Comparison of ENCODE assay signal across 8 cellular contexts in the genomic region with DNA sequence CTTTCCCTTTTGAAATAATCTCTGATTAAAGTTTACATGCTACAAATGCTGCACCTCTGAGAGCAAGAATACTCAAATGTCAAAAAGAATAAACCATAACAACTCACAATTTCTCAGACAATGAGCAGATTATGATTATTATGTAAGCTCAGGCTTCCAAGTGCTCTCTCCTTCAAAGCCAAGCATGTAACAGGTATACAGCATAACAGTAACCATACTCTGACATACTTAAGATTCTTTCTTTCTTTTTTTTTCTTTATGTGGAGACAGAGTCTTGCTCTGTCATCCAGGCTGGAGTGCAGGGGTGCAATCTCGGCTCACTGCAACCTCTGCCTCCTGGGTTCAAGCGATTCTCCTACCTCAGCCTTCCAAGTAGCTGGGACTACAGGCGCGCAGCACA.
DNase-seq lines count a peak whose midpoint lies in the region; ATAC-seq and TF ChIP-seq lines count a peak whose summit lies in the region.
"Had no signal": no experiment of that assay in that cellular context is flagged by ENCODE, and none has a peak within 500 bp of the region (broad histone marks: within the 10 kb centered on the region; RNA-seq: fewer than 3 reads in every experiment).

No MANE protein-coding gene starts in this region.

- TF ChIP-seq CTCF in RWPE1 (conservative IDR thresholded peaks at IDR 0.05; ENCODE audit: low read depth) (no peak), fibroblast of the aortic adventitia (IDR thresholded peaks at IDR 0.05; ENCODE audit: insufficient read depth, low read length) (no peak), gastrocnemius medialis (IDR thresholded peaks at IDR 0.05 in 4 of 5, conservative IDR thresholded peaks at IDR 0.05 in 1 of 5) (no peak)

- CTCF ChIA-PET in RWPE1 (lab: Yijun Ruan, JAX) = no interaction called here

- H3K4me2 ChIP-seq in GM23248 (ENCODE audit: unreplicated experiment) = peak overlapping the region; percentile 73

- no peak overlapping the region for H3K4me3 ChIP-seq in GM23248
- H3K4me3 ChIP-seq in fibroblast of the aortic adventitia (ENCODE audit: low read depth, low read length) = no peak overlapping the region
- peak overlapping the region in 1 of 4 donors; percentile 28 for H3K4me3 ChIP-seq in gastrocnemius medialis

- H3K36me3 ChIP-seq in GM23248 (ENCODE audit: low read depth) (no peaks in the 10 kb centered on the region), gastrocnemius medialis (no peaks in the 10 kb centered on the region)

- H3K27ac ChIP-seq in GM23248 (peak overlapping the region; percentile 89), RWPE1 (peak overlapping the region; percentile 69), gastrocnemius medialis (peak overlapping the region; percentile 93 to 97 (median 94))

- peaks cover 77% of the 10 kb centered on the region for H3K79me2 ChIP-seq in GM23248 (ENCODE audit: insufficient read depth)

- H3K4me1 ChIP-seq in GM23248 (ENCODE audit: insufficient read depth) (peaks cover 22% of the 10 kb centered on the region), gastrocnemius medialis (peaks cover 30 to 31% of the 10 kb centered on the region in 2 donors)

- POLR2A ChIA-PET in RWPE1 (lab: Yijun Ruan, JAX; ENCODE audit: low non-redundant PET) = no interaction called here

- H4K20me1 ChIP-seq in GM23248 (ENCODE audit: insufficient read depth) = peaks cover 8% of the 10 kb centered on the region; the same call in 1 of the 2 replicates

- H3F3A ChIP-seq in GM23248 (ENCODE audit: insufficient read depth) = peaks cover 16% of the 10 kb centered on the region

- no peaks in the 10 kb centered on the region for H3K9me2 ChIP-seq in GM23248 (ENCODE audit: insufficient read depth)

- no peak for DNase-seq in GM23248
- no peak for DNase-seq in RWPE1 (ENCODE audit: low spot score)
- DNase-seq in fibroblast of the aortic adventitia (ENCODE audit: low read depth) = peak; percentile 19
- no peak for DNase-seq in gastrocnemius medialis
- no peak for DNase-seq in activated CD4-positive, alpha-beta T cell treated with anti-CD3 and anti-CD28 coated beads for 1 hour
- DNase-seq: DND-41 had no signal

- in situ Hi-C loops in GM23248 (cut with MboI) (no loop called here), gastrocnemius medialis (cut with MboI; ENCODE audit: low sequenced_read_pairs in 4 of 4) (no loop called here)

- H3K27me3 ChIP-seq in GM23248 (replicated peaks; ENCODE audit: insufficient read depth) (no peaks in the 10 kb centered on the region), gastrocnemius medialis (no peaks in the 10 kb centered on the region)

- ATAC-seq in gastrocnemius medialis (no peak), HG03097 (IDR thresholded peaks at IDR 0.05; ENCODE audit: low FRiP score, unreplicated experiment) (no peak), HG03571 (IDR thresholded peaks at IDR 0.05; ENCODE audit: unreplicated experiment) (no peak)

- H3K9me3 ChIP-seq in GM23248 (ENCODE audit: low read depth) (no peaks in the 10 kb centered on the region), gastrocnemius medialis (no peaks in the 10 kb centered on the region)

- TF ChIP-seq POLR2A in gastrocnemius medialis (IDR thresholded peaks at IDR 0.05) = no peak

- H2AFZ ChIP-seq in GM23248 = no peak overlapping the region

- intact Hi-C loops in gastrocnemius medialis (cut with DNase I; ENCODE audit: low total_unique reads) = no loop called here

- 93 to 94% methylated on average over 4 of the region's 4 CpGs for WGBS in GM23248 (ENCODE audit: low coverage in 1 of 2, low lambda C conversion rate in 2 of 2, missing lambda C conversion rate in 2 of 2), 2 experiments

- H3K9ac ChIP-seq in GM23248 = peak overlapping the region; percentile 58; the same call in 1 of the 2 replicates
